In genomic region chr2:70509565-70509964, GRCh38 we compare ENCODE assay signal across 17 cellular contexts. TPM values are rescaled to one million over a fixed set of nuclear protein-coding genes. Genes with fewer than 3 reads are reported as not detected.
A peak's percentile ranks its signal among the peaks of the same experiment; 100 is the strongest.
DNase-seq lines count a peak whose midpoint lies in the region; ATAC-seq and TF ChIP-seq lines count a peak whose summit lies in the region.
"Had no signal": no experiment of that assay in that cellular context is flagged by ENCODE, and none has a peak within 500 bp of the region (broad histone marks: within the 10 kb centered on the region; RNA-seq: fewer than 3 reads in every experiment).

No MANE protein-coding gene starts in this region.

- no peaks in the 10 kb centered on the region for H3K36me3 Mint-ChIP-seq in naive thymus-derived CD8-positive, alpha-beta T cell
- H3K36me3 Mint-ChIP-seq: activated naive CD4-positive, alpha-beta T cell treated with anti-CD3 and anti-CD28 coated beads, Interleukin-2, amount 10 ng/mL, durations not matched to agents 7 days and 5 days; stimulated activated naive B cell treated with anti-CD40 and anti-IgM and Interleukin-4, amounts not matched to agents 10 μg/mL and 1 μg/mL and 100 μg/mL, for 72 hours had no signal

- no peak overlapping the region for H3K4me3 ChIP-seq in body of pancreas
- H3K4me3 ChIP-seq: sigmoid colon had no signal

- TF ChIP-seq CTCF in body of pancreas (IDR thresholded peaks at IDR 0.05), result no peak

- WGBS in body of pancreas, 2 donors, result 68% methylated on average over 3 of the region's 3 CpGs; no CpG with 5 or more reads in 1 of the 2 donors

- no peaks in the 10 kb centered on the region for H3K9me3 Mint-ChIP-seq in naive thymus-derived CD8-positive, alpha-beta T cell
- H3K9me3 Mint-ChIP-seq: activated naive CD4-positive, alpha-beta T cell treated with anti-CD3 and anti-CD28 coated beads, Interleukin-2, amount 10 ng/mL, durations not matched to agents 7 days and 5 days; immature natural killer cell; stimulated activated naive B cell treated with anti-CD40 and anti-IgM and Interleukin-4, amounts not matched to agents 10 μg/mL and 1 μg/mL and 100 μg/mL, for 72 hours had no signal

- intact Hi-C loops in body of pancreas (cut with DNase I), result no loop called here

- H3K4me1 Mint-ChIP-seq in naive thymus-derived CD8-positive, alpha-beta T cell, result peaks cover 0 to 14% (median 2%) of the 10 kb centered on the region in 4 donors
- H3K4me1 Mint-ChIP-seq: activated naive CD4-positive, alpha-beta T cell treated with anti-CD3 and anti-CD28 coated beads, Interleukin-2, amount 10 ng/mL, durations not matched to agents 7 days and 5 days had no signal

- no peaks in the 10 kb centered on the region for H3K36me3 ChIP-seq in body of pancreas (replicated peaks in 1 of 2; ENCODE audit: insufficient read depth in 1 of 2, low read depth in 2 of 2)
- H3K36me3 ChIP-seq: sigmoid colon had no signal

- peak; percentile 79 for ATAC-seq in body of pancreas
- ATAC-seq in naive thymus-derived CD8-positive, alpha-beta T cell, result no peak
- ATAC-seq: activated CD4-positive, CD25-positive, alpha-beta regulatory T cell treated with anti-CD3 and anti-CD28 coated beads, Interleukin-2, amount 50 U/mL, for 24 hours had no signal

- H3K9me3 ChIP-seq in body of pancreas, result no peaks in the 10 kb centered on the region
- H3K9me3 ChIP-seq: sigmoid colon had no signal

- H3K27ac Mint-ChIP-seq in naive thymus-derived CD8-positive, alpha-beta T cell, result no peak overlapping the region
- H3K27ac Mint-ChIP-seq: activated naive CD4-positive, alpha-beta T cell treated with anti-CD3 and anti-CD28 coated beads, Interleukin-2, amount 10 ng/mL, durations not matched to agents 7 days and 5 days had no signal

- no peak for TF ChIP-seq POLR2A in body of pancreas (IDR thresholded peaks at IDR 0.05)

- no peaks in the 10 kb centered on the region for H3K27me3 ChIP-seq in body of pancreas
- H3K27me3 ChIP-seq: sigmoid colon had no signal

- DNase-seq in CD1c-positive myeloid dendritic cell (ENCODE audit: extremely low spot score), result peak; percentile 60
- peak; percentile 17 for DNase-seq in M059J (ENCODE audit: low read depth)
- DNase-seq in body of pancreas, result peak in 2 of 4 donors; percentile 26 to 58
- peak; percentile 5 for DNase-seq in myocyte (ENCODE audit: low read depth)
- DNase-seq in GM19238 (ENCODE audit: insufficient read length, low spot score), result no peak
- DNase-seq in retina, result no peak
- no peak for DNase-seq in NCI-H1048 (lab: John Stamatoyannopoulos, UW)
- no peak for DNase-seq in naive thymus-derived CD8-positive, alpha-beta T cell
- DNase-seq: activated naive CD4-positive, alpha-beta T cell treated with anti-CD3 and anti-CD28 coated beads, Interleukin-2, amount 10 ng/mL, durations not matched to agents 7 days and 5 days; DMS53; effector CD4-positive, alpha-beta T cell; nucleus accumbens; RPMI8226; sigmoid colon; stimulated activated naive B cell treated with anti-CD40 and anti-IgM and Interleukin-4, amounts not matched to agents 10 μg/mL and 1 μg/mL and 100 μg/mL, for 72 hours had no signal

- peaks cover 22% of the 10 kb centered on the region for H3K4me1 ChIP-seq in body of pancreas
- H3K4me1 ChIP-seq: sigmoid colon had no signal

- H3K27me3 Mint-ChIP-seq in naive thymus-derived CD8-positive, alpha-beta T cell, result no peaks in the 10 kb centered on the region
- H3K27me3 Mint-ChIP-seq: activated naive CD4-positive, alpha-beta T cell treated with anti-CD3 and anti-CD28 coated beads, Interleukin-2, amount 10 ng/mL, durations not matched to agents 7 days and 5 days; stimulated activated naive B cell treated with anti-CD40 and anti-IgM and Interleukin-4, amounts not matched to agents 10 μg/mL and 1 μg/mL and 100 μg/mL, for 72 hours had no signal

- POLR2A ChIA-PET in naive thymus-derived CD8-positive, alpha-beta T cell (lab: Charles Lee), result no interaction called here

- peak overlapping the region in 3 of 4 donors; percentile 18 to 67 (median 61) for H3K27ac ChIP-seq in body of pancreas
- H3K27ac ChIP-seq: sigmoid colon had no signal

- H3K4me3 Mint-ChIP-seq in naive thymus-derived CD8-positive, alpha-beta T cell, result no peak overlapping the region
- H3K4me3 Mint-ChIP-seq: activated naive CD4-positive, alpha-beta T cell treated with anti-CD3 and anti-CD28 coated beads, Interleukin-2, amount 10 ng/mL, durations not matched to agents 7 days and 5 days; stimulated activated naive B cell treated with anti-CD40 and anti-IgM and Interleukin-4, amounts not matched to agents 10 μg/mL and 1 μg/mL and 100 μg/mL, for 72 hours had no signal

RNA-seq across cellular contexts. Expression of gene TGFA, which starts 44.1 kb away (rescaled TPM):
- 8.1 and 9.3 TPM in 2 replicates for total RNA-seq in M059J (2014; rRNA removed; shearing (Covaris generic))
- 10 to 100 TPM; 13.5 to 18.5 TPM for total RNA-seq in body of pancreas
- total RNA-seq in myocyte, result 0.19 and 0.21 TPM in 2 replicates
- 0.05 TPM for polyA plus RNA-seq in myocyte (2012)
- total RNA-seq in naive thymus-derived CD8-positive, alpha-beta T cell, result 1 to 10 TPM; 1.3 to 1.5 TPM
- polyA plus RNA-seq in naive thymus-derived CD8-positive, alpha-beta T cell, result under 1 TPM; 0.61 to 0.76 (median 0.66) TPM

Comparison
In these comparisons a context has a peak if more than half of its experiments do, and no peak if none do; other contexts are left out.
1. DNase-seq: peak in CD1c-positive myeloid dendritic cell (single experiment), M059J (single experiment) and myocyte (single experiment); none in GM19238 (single experiment), retina (single experiment), NCI-H1048 (single experiment) and naive thymus-derived CD8-positive, alpha-beta T cell (0 of 10).